In genomic region chr2:94602466-94602865, GRCh38 we compare ENCODE assay signal across 10 cellular contexts.
"Had no signal": no experiment of that assay in that cellular context is flagged by ENCODE, and none has a peak within 500 bp of the region (broad histone marks: within the 10 kb centered on the region; RNA-seq: fewer than 3 reads in every experiment).

No MANE protein-coding gene starts in this region.

- H3K27me3 Mint-ChIP-seq: IgD-negative memory B cell had no signal

- H3K27ac Mint-ChIP-seq: HFFc6, IgD-negative memory B cell had no signal

- H3K36me3 ChIP-seq: HAP-1 had no signal

- H3K4me3 ChIP-seq: GM23248, HAP-1 had no signal

- DNase-seq: GM23248, GOT3, H7, HFFc6, KBM-7 had no signal

- H3K27ac ChIP-seq: GM23248, HL-60 had no signal

- H3K4me1 Mint-ChIP-seq: IgD-negative memory B cell had no signal

- H3K4me3 Mint-ChIP-seq: HFFc6, IgD-negative memory B cell had no signal

- H3K36me3 Mint-ChIP-seq: IgD-negative memory B cell had no signal

- ATAC-seq: HCT116, HepG2 had no signal

- H3K9me3 ChIP-seq: HAP-1 had no signal
